10 cellular contexts compared by ENCODE assay signal in genomic region chr19:1364070-1364719, GRCh38. TPM values are rescaled to one million over a fixed set of nuclear protein-coding genes. Genes with fewer than 3 reads are reported as not detected.
DNase-seq lines count a peak whose midpoint lies in the region; ATAC-seq, FAIRE-seq and TF ChIP-seq lines count a peak whose summit lies in the region.
"Had no signal": no experiment of that assay in that cellular context is flagged by ENCODE, and none has a peak within 500 bp of the region (broad histone marks: within the 10 kb centered on the region; RNA-seq: fewer than 3 reads in every experiment).

No MANE protein-coding gene starts in this region.

- peak; percentile 44 for TF ChIP-seq CTCF in A673 (conservative IDR thresholded peaks at IDR 0.05; ENCODE audit: low read depth, low read length)
- TF ChIP-seq CTCF in GM10266 (IDR thresholded peaks at IDR 0.05; ENCODE audit: control insufficient read depth, insufficient read depth, low read depth, missing control alignments), result peak; percentile 7
- peak; percentile 47 for TF ChIP-seq CTCF in fibroblast of the aortic adventitia (IDR thresholded peaks at IDR 0.05; ENCODE audit: insufficient read depth, low read length)

- H3K4me3 ChIP-seq in A673 (ENCODE audit: low read depth, low read length, poor library complexity, severe bottlenecking) (no peak overlapping the region), fibroblast of the aortic adventitia (ENCODE audit: low read depth, low read length) (no peak overlapping the region)

- peaks cover 35% of the 10 kb centered on the region for H3K36me3 Mint-ChIP-seq in T-cell

- no TSS peak for BruUV-seq in A673 (replicated peaks; lab: Mats Ljungman, UMichigan)

- ATAC-seq in T-cell (replicated peaks in 1 of 4), result peak; percentile 61 to 85 (median 70)
- no peak for ATAC-seq in GM21786 (IDR thresholded peaks at IDR 0.05; ENCODE audit: unreplicated experiment)

- POLR2A ChIA-PET in A673 (lab: Charles Lee; ENCODE audit: low non-redundant PET) (interaction anchor here (0.6 kb wide), 1 partner anchor 690 kb away, joined by 3 read pairs; no protein-coding TSS in a partner anchor), T-cell (lab: Charles Lee) (no interaction called here)

- peak overlapping the region; percentile 31 to 44 for H3K27ac Mint-ChIP-seq in T-cell

- peaks cover 22 to 32% (median 29%) of the 10 kb centered on the region in 3 donors for H3K4me1 Mint-ChIP-seq in T-cell

- intact Hi-C loops in A673 (cut with micrococcal nuclease; ENCODE audit: unreplicated experiment), result no loop called here

- CTCF ChIA-PET in A673 (lab: Charles Lee), result interaction anchor here (0.6 kb wide), 1 partner anchor 31 kb away, joined by 8 read pairs; no protein-coding TSS in a partner anchor
- CTCF ChIA-PET in T-cell (lab: Charles Lee), result no interaction called here

- no peak for FAIRE-seq in HTR-8/SVneo (lab: Jason Lieb, UNC)

- H3K36me3 ChIP-seq in A673 (ENCODE audit: insufficient read depth, low read length, poor library complexity, severe bottlenecking), result peaks cover 42% of the 10 kb centered on the region

- no peaks in the 10 kb centered on the region for H3K9me3 ChIP-seq in A673 (ENCODE audit: low read depth, low read length, poor library complexity, severe bottlenecking)

- no peaks in the 10 kb centered on the region for H3K27me3 Mint-ChIP-seq in T-cell

- H3K4me3 Mint-ChIP-seq in T-cell, result peak overlapping the region; percentile 53 to 80 (median 69)

- H3K27ac ChIP-seq in A673 (ENCODE audit: low read depth, low read length, poor library complexity, severe bottlenecking), result peak overlapping the region; percentile 34

- peaks cover 31% of the 10 kb centered on the region for H3K4me1 ChIP-seq in A673 (ENCODE audit: insufficient read depth, low read length, poor library complexity, severe bottlenecking)

- no peaks in the 10 kb centered on the region for H3K9me3 Mint-ChIP-seq in T-cell

- DNase-seq in A673 (ENCODE audit: low spot score) (no peak), GM10266 (ENCODE audit: extremely low spot score) (peak; percentile 71), T-cell (peak in 4 of 34 experiments; percentile 8 to 31 (median 22)), fibroblast of the aortic adventitia (ENCODE audit: low read depth) (peak; percentile 24), UCSD-AML1 (lab: John Stamatoyannopoulos, UW; ENCODE audit: unreplicated experiment) (no peak), H4 (ENCODE audit: low spot score) (no peak), HTR-8/SVneo (ENCODE audit: insufficient read length, low spot score) (no peak)
- DNase-seq: DMS79, NCI-H510A treated with DMSO at 0.1 percent for 48 hours had no signal

- no peaks in the 10 kb centered on the region for H3K27me3 ChIP-seq in A673 (replicated peaks; ENCODE audit: insufficient read depth, low read depth, low read length, poor library complexity)

RNA-seq across cellular contexts. Expression of gene NDUFS7, which starts 19.5 kb away (rescaled TPM):
- total RNA-seq in A673 (2021) (101 and 111 TPM in 2 replicates), T-cell (10 to 100 TPM; 50.3 to 85.5 (median 79.6) TPM), fibroblast of the aortic adventitia (ENCODE audit: low replicate concordance) (14.6 and 40.7 TPM in 2 replicates)
- total RNA-seq in H4 (2014; rRNA removed; shearing (Covaris generic)), result 67.9 and 87.2 TPM in 2 replicates

RNA-seq across cellular contexts. Expression of gene GAMT, which starts 37.1 kb away (rescaled TPM):
- total RNA-seq in A673 (2021) (18.8 and 28.5 TPM in 2 replicates), T-cell (10 to 100 TPM; 11.8 to 18.1 (median 13.7) TPM), fibroblast of the aortic adventitia (ENCODE audit: low replicate concordance) (8.8 and 40.6 TPM in 2 replicates)
- 15.5 and 18.9 TPM in 2 replicates for total RNA-seq in H4 (2014; rRNA removed; shearing (Covaris generic))

RNA-seq across cellular contexts. Expression of gene DAZAP1, which starts 43.2 kb away (rescaled TPM):
- total RNA-seq in A673 (2021) (222 and 229 TPM in 2 replicates), T-cell (100 to 1,000 TPM; 153 to 170 (median 161) TPM), fibroblast of the aortic adventitia (ENCODE audit: low replicate concordance) (17.3 and 43.8 TPM in 2 replicates)
- total RNA-seq in H4 (2014; rRNA removed; shearing (Covaris generic)), result 47.6 and 59.4 TPM in 2 replicates

Comparison
In these comparisons a context has a peak if more than half of its experiments do, and no peak if none do; other contexts are left out.
1. DNase-seq: peak in GM10266 (single experiment) and fibroblast of the aortic adventitia (single experiment); none in A673 (single experiment), UCSD-AML1 (single experiment), H4 (single experiment) and HTR-8/SVneo (single experiment).
2. Peak in every context shown above with its lines, with median percentiles within 50 percentile points of each other: CTCF ChIP-seq.